17 cellular contexts compared by ENCODE assay signal in the genomic region with DNA sequence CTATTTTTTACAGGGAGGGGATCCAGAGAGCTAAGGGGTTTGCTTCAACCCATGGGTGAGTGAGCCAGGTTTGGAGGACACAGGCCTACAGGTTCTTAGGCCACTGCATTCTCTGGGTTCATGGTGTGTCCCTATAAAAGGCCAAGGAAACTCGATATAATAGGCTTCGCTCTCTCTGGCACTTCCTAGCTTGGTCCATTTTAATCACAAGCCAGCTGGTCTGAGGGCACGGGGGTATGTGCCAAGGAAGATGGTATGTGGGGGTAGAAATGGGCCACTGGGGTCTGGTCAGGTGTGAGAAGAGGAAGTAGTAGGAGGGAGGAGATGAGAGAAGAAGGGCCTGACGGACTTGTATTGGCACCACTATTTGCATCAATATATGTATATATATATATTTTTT. TPM values are rescaled to one million over a fixed set of nuclear protein-coding genes. Genes with fewer than 3 reads are reported as not detected.
A peak's percentile ranks its signal among the peaks of the same experiment; 100 is the strongest.
DNase-seq lines count a peak whose midpoint lies in the region; ATAC-seq and TF ChIP-seq lines count a peak whose summit lies in the region.
"Had no signal": no experiment of that assay in that cellular context is flagged by ENCODE, and none has a peak within 500 bp of the region (broad histone marks: within the 10 kb centered on the region; RNA-seq: fewer than 3 reads in every experiment).

No MANE protein-coding gene starts in this region.

- H2BK20ac ChIP-seq in H9 (ENCODE audit: low read depth, low read length, poor library complexity, severe bottlenecking): no peak overlapping the region

- H3K27me3 ChIP-seq in H9 (ENCODE audit: insufficient read depth, low read length) (no peaks in the 10 kb centered on the region), psoas muscle (ENCODE audit: insufficient read depth in 3 of 3, low read length in 2 of 3) (no peaks in the 10 kb centered on the region), body of pancreas (no peaks in the 10 kb centered on the region)

- H4K20me1 ChIP-seq in H9 (ENCODE audit: control insufficient read depth, insufficient read depth, insufficient read length): no peaks in the 10 kb centered on the region

- H3T11ph ChIP-seq in H9 (ENCODE audit: low read length): no peak overlapping the region

- H3K27me3 Mint-ChIP-seq in Calu3 (ENCODE audit: unreplicated experiment) (no peaks in the 10 kb centered on the region), H9 (ENCODE audit: low read depth) (no peaks in the 10 kb centered on the region), type B pancreatic cell (no peaks in the 10 kb centered on the region)

- H3K14ac ChIP-seq in H9 (ENCODE audit: insufficient read depth, low read length): no peak overlapping the region

- H3K4me3 Mint-ChIP-seq in Calu3 (ENCODE audit: low read depth, unreplicated experiment): no peak overlapping the region
- no peak overlapping the region for H3K4me3 Mint-ChIP-seq in H9
- no peak overlapping the region for H3K4me3 Mint-ChIP-seq in type B pancreatic cell

- H4K8ac ChIP-seq in H9 (replicated peaks; ENCODE audit: insufficient read length, low read depth, low read length): no peak overlapping the region

- peaks cover 21% of the 10 kb centered on the region; the same call in 1 of the 2 replicates for H3K4me1 ChIP-seq in H9 (ENCODE audit: insufficient read depth, low read length)
- peaks cover 59% of the 10 kb centered on the region for H3K4me1 ChIP-seq in psoas muscle
- peaks cover 45% of the 10 kb centered on the region for H3K4me1 ChIP-seq in body of pancreas

- ATAC-seq in psoas muscle (peak in 3 of 4 donors; percentile 11 to 31 (median 13)), GM18868 (IDR thresholded peaks at IDR 0.05; ENCODE audit: unreplicated experiment) (no peak), body of pancreas (no peak)
- ATAC-seq: mucosa of descending colon had no signal

- no peak for TF ChIP-seq POLR2A in body of pancreas (IDR thresholded peaks at IDR 0.05)

- no peak overlapping the region for H3K9ac ChIP-seq in H9 (ENCODE audit: extremely low read depth, insufficient read length, low read length)

- H2AFZ ChIP-seq in H9 (ENCODE audit: low read length): no peak overlapping the region

- no peak overlapping the region for H4K91ac ChIP-seq in H9 (ENCODE audit: insufficient read length, low read depth, low read length)

- intact Hi-C loops in Calu3 (cut with micrococcal nuclease; ENCODE audit: unreplicated experiment) (loop anchor here (5.0 kb wide), 3 partner anchors 53 to 223 kb away; no protein-coding TSS in a partner anchor), psoas muscle (cut with DNase I) (loop anchor here (5.0 kb wide), 4 partner anchors 53 to 233 kb away; no protein-coding TSS in a partner anchor), body of pancreas (cut with DNase I) (no loop called here)

- H3K4me1 Mint-ChIP-seq in Calu3 (ENCODE audit: low read depth, unreplicated experiment) (peaks cover 60% of the 10 kb centered on the region), H9 (peaks cover 47 to 60% of the 10 kb centered on the region in 2 experiments), type B pancreatic cell (ENCODE audit: unreplicated experiment) (peaks cover 33% of the 10 kb centered on the region)

- H2BK5ac ChIP-seq in H9 (ENCODE audit: insufficient read length, low read length): no peak overlapping the region

- peaks cover 10% of the 10 kb centered on the region for H3K23me2 ChIP-seq in H9 (ENCODE audit: insufficient read length, low read depth, low read length, poor library complexity, severe bottlenecking)

- CTCF ChIA-PET in Calu3 (lab: Charles Lee): no interaction called here

- H3K9me3 ChIP-seq in H9 (ENCODE audit: control insufficient read depth, low read depth, low read length) (no peaks in the 10 kb centered on the region), psoas muscle (no peaks in the 10 kb centered on the region), body of pancreas (no peaks in the 10 kb centered on the region)
- H3K9me3 ChIP-seq: mucosa of descending colon, prostate gland had no signal

- no peaks in the 10 kb centered on the region for H3K79me1 ChIP-seq in H9 (ENCODE audit: insufficient read depth, low read depth, low read length, poor library complexity, severe bottlenecking)

- H3K18ac ChIP-seq in H9 (ENCODE audit: insufficient read length, low read depth, low read length): no peak overlapping the region

- peaks cover 9% of the 10 kb centered on the region; the same call in 1 of the 2 replicates for H3K79me2 ChIP-seq in H9 (ENCODE audit: insufficient read depth, low read length)

- peaks cover 58% of the 10 kb centered on the region for H3K36me3 Mint-ChIP-seq in Calu3 (ENCODE audit: insufficient read depth, unreplicated experiment)
- no peaks in the 10 kb centered on the region for H3K36me3 Mint-ChIP-seq in H9 (ENCODE audit: insufficient read depth in 1 of 3, low read depth in 3 of 3)
- H3K36me3 Mint-ChIP-seq in type B pancreatic cell: peaks cover 9% of the 10 kb centered on the region

- H2BK12ac ChIP-seq in H9 (ENCODE audit: insufficient read length, low read depth, low read length): no peak overlapping the region

- no CpG with 5 or more reads among the region's 4 CpGs for WGBS in H9 (ENCODE audit: extremely low coverage, insufficient read length, low lambda C conversion rate)
- 23 to 34% (median 27%) methylated on average over 4 of the region's 4 CpGs for WGBS in psoas muscle, 3 donors
- WGBS in body of pancreas, 2 donors: 73 to 81% methylated on average over 4 of the region's 4 CpGs

- no peak overlapping the region for H2BK120ac ChIP-seq in H9 (ENCODE audit: low read depth, low read length, poor library complexity, severe bottlenecking)

- H3K4me3 ChIP-seq in coronary artery: no peak overlapping the region
- H3K4me3 ChIP-seq in psoas muscle: no peak overlapping the region
- H3K4me3 ChIP-seq in foreskin fibroblast (ENCODE audit: low read depth in 1 of 2, low read length in 2 of 2): no peak overlapping the region
- H3K4me3 ChIP-seq in body of pancreas: no peak overlapping the region
- H3K4me3 ChIP-seq: mucosa of descending colon, prostate gland had no signal

- H3K4me2 ChIP-seq in H9 (ENCODE audit: insufficient read depth, insufficient read length, low read length): no peak overlapping the region

- H3K56ac ChIP-seq in H9 (ENCODE audit: insufficient read length, low read depth, low read length): no peak overlapping the region

- H4K5ac ChIP-seq in H9 (ENCODE audit: insufficient read length, low read depth, low read length): no peak overlapping the region

- H3K27ac Mint-ChIP-seq in Calu3 (ENCODE audit: unreplicated experiment) (peak overlapping the region; percentile 13), H9 (peak overlapping the region in 2 of 3 experiments; percentile 40 to 66; a peak in 2 of 7 replicates), type B pancreatic cell (no peak overlapping the region)

- H3K27ac ChIP-seq in H9 (ENCODE audit: insufficient read length, low read depth, low read length) (no peak overlapping the region), coronary artery (peak overlapping the region; percentile 48 to 64), psoas muscle (peak overlapping the region; percentile 91), body of pancreas (no peak overlapping the region)
- H3K27ac ChIP-seq: C4-2B, prostate gland had no signal

- H3K4ac ChIP-seq in H9 (ENCODE audit: low read depth, low read length): no peak overlapping the region

- H3K23ac ChIP-seq in H9 (ENCODE audit: insufficient read length, low read depth, low read length): no peak overlapping the region

- no peaks in the 10 kb centered on the region for H3K36me3 ChIP-seq in psoas muscle (ENCODE audit: insufficient read depth in 1 of 2, low read depth in 1 of 2)
- no peaks in the 10 kb centered on the region for H3K36me3 ChIP-seq in body of pancreas (replicated peaks in 1 of 2; ENCODE audit: insufficient read depth in 1 of 2, low read depth in 2 of 2)
- H3K36me3 ChIP-seq: prostate gland had no signal

- no peak overlapping the region for H2AK5ac ChIP-seq in H9 (ENCODE audit: insufficient read length, low read length)

- TF ChIP-seq CTCF in Calu3 (IDR thresholded peaks at IDR 0.05; ENCODE audit: unreplicated experiment) (no peak), H9 (conservative IDR thresholded peaks at IDR 0.05) (no peak), coronary artery (IDR thresholded peaks at IDR 0.05) (no peak), psoas muscle (IDR thresholded peaks at IDR 0.05) (no peak), type B pancreatic cell (conservative IDR thresholded peaks at IDR 0.05) (no peak), foreskin fibroblast (IDR thresholded peaks at IDR 0.05; ENCODE audit: low read depth, low read length) (no peak), body of pancreas (IDR thresholded peaks at IDR 0.05) (no peak)

- H3K9me3 Mint-ChIP-seq in Calu3 (ENCODE audit: low read depth, unreplicated experiment) (no peaks in the 10 kb centered on the region), H9 (no peaks in the 10 kb centered on the region), type B pancreatic cell (peaks cover 7% of the 10 kb centered on the region)

- H2BK15ac ChIP-seq in H9 (ENCODE audit: low read depth, low read length): no peak overlapping the region

- BruUV-seq in Calu3 (replicated peaks; lab: Mats Ljungman, UMichigan): no TSS peak

- DNase-seq in Calu3 (no peak), H9 (no peak), coronary artery (ENCODE audit: low spot score) (no peak), psoas muscle (no peak), type B pancreatic cell (ENCODE audit: extremely low spot score, unreplicated experiment) (no peak), foreskin fibroblast (no peak), body of pancreas (no peak)
- DNase-seq: activated CD4-positive, alpha-beta T cell treated with anti-CD3 and anti-CD28 coated beads, Interleukin-2, amount 50 U/mL, for 4 hours; activated gamma-delta T cell treated with Interleukin-2 at 50 U/mL for 16 hours; Karpas-422; mucosa of descending colon; NCI-H2029; NCI-H526; T-helper 9 cell had no signal

RNA-seq across cellular contexts. Expression of a gene that starts 4.9 kb away (rescaled TPM):
- total RNA-seq in Calu3 (2022): 80.6 and 89.1 TPM in 2 replicates
- total RNA-seq in H9 (2021): 25.2 and 28.7 TPM in 2 replicates
- 10 to 100 TPM in 2 of 4 donors, 1 to 10 TPM in 2; 4.5 to 22.9 (median 11.1) TPM for total RNA-seq in psoas muscle
- 1 to 10 TPM; 2.8 to 4.9 (median 3.5) TPM for polyA plus RNA-seq in psoas muscle
- total RNA-seq in type B pancreatic cell (ENCODE audit: low replicate concordance): 26.5 and 47.1 TPM in 2 replicates
- 10 to 100 TPM; 17.5 to 17.9 TPM for total RNA-seq in body of pancreas

Comparison
In these comparisons a context has a peak if more than half of its experiments do, and no peak if none do; other contexts are left out.
1. H3K27ac ChIP-seq: peak in coronary artery (2 of 2) and psoas muscle (single experiment); none in H9 (single experiment) and body of pancreas (0 of 4).
2. ATAC-seq: peak in psoas muscle (3 of 4); none in GM18868 (single experiment) and body of pancreas (single experiment).